Comparison of ENCODE assay signal across 12 cellular contexts in the genomic region with DNA sequence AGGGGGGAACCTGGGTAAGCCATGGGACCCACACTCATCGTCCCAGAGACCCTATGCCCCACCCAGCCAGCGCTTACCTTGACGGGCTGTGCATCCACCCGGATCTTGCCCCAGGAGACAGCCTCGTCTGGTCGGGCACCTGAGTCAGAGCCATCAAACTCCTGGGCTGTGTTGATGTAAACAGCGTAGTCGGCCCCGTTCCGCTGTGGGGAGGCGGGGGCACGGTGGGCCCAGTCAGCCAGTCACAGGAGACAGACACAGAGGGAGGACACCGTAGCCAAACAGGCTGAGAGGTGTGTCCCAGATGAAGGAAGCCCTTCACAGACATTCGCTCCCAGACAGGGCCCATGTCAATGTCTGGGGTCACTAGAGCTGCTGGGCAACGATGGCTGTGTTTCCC. TPM values are rescaled to one million over a fixed set of nuclear protein-coding genes. Genes with fewer than 3 reads are reported as not detected.
DNase-seq lines count a peak whose midpoint lies in the region; ATAC-seq, FAIRE-seq and TF ChIP-seq lines count a peak whose summit lies in the region.
"Had no signal": no experiment of that assay in that cellular context is flagged by ENCODE, and none has a peak within 500 bp of the region (broad histone marks: within the 10 kb centered on the region; RNA-seq: fewer than 3 reads in every experiment).

No MANE protein-coding gene starts in this region.

- no peak overlapping the region for H3K4me3 Mint-ChIP-seq in CD4-positive, alpha-beta T cell
- H3K4me3 Mint-ChIP-seq: CD8-positive, alpha-beta T cell had no signal

- FAIRE-seq in GM12878 (lab: Jason Lieb, UNC) (no peak), RCC 7860 (lab: Jason Lieb, UNC) (no peak)
- FAIRE-seq: G401.6 had no signal

- DNase-seq in CD4-positive, alpha-beta T cell, result no peak
- DNase-seq in GM12878 (ENCODE audit: low read depth, low spot score) (no peak), osteoblast (ENCODE audit: insufficient read length, low spot score, missing footprints) (peak; percentile 55), mucosa of descending colon (no peak), RCC 7860 (ENCODE audit: low spot score) (no peak)

- no peaks in the 10 kb centered on the region for H3K27me3 Mint-ChIP-seq in CD4-positive, alpha-beta T cell

- SMC1A ChIA-PET in GM12878 (lab: Charles Lee; ENCODE audit: uncharacterized antibody, unreplicated experiment), result no interaction called here

- no peak for TF ChIP-seq RAD21 in GM12878 (IDR thresholded peaks at IDR 0.05; ENCODE audit: insufficient read depth, low read depth, low read length)

- TF ChIP-seq EP300 in GM12878 (IDR thresholded peaks at IDR 0.05; ENCODE audit: borderline replicate concordance in 1 of 2, control insufficient read depth in 1 of 2, low read depth in 2 of 2, low read length in 2 of 2), result no peak

- no peak for TF ChIP-seq CTCF in CD4-positive, alpha-beta T cell (IDR thresholded peaks at IDR 0.05)
- TF ChIP-seq CTCF in GM12878 (IDR thresholded peaks at IDR 0.05 in 2 of 3, conservative IDR thresholded peaks at IDR 0.05 in 1 of 3; ENCODE audit: control insufficient read depth in 2 of 3, extremely low read depth in 1 of 3, insufficient read depth in 1 of 3, low read depth in 3 of 3, low read length in 3 of 3) (no peak), osteoblast (IDR thresholded peaks at IDR 0.05; ENCODE audit: extremely low read depth, low read depth, low read length) (no peak), mucosa of descending colon (IDR thresholded peaks at IDR 0.05) (no peak)

- H3K36me3 Mint-ChIP-seq in CD4-positive, alpha-beta T cell (ENCODE audit: low read depth), result peaks cover 74% of the 10 kb centered on the region

- H3K9me3 ChIP-seq in CD4-positive, alpha-beta T cell (ENCODE audit: control insufficient read depth, low read length), result no peaks in the 10 kb centered on the region
- no peaks in the 10 kb centered on the region for H3K9me3 ChIP-seq in GM12878 (replicated peaks; ENCODE audit: control insufficient read depth, insufficient read depth, low read length)
- H3K9me3 ChIP-seq in osteoblast (ENCODE audit: low read depth, low read length), result no peaks in the 10 kb centered on the region
- no peaks in the 10 kb centered on the region for H3K9me3 ChIP-seq in mucosa of descending colon
- H3K9me3 ChIP-seq: BE2C had no signal

- CTCF ChIA-PET in CD4-positive, alpha-beta T cell (lab: Charles Lee), result interaction anchor here (1.0 kb wide), 1 partner anchor 85 kb away, joined by 3 read pairs; no protein-coding TSS in a partner anchor
- CTCF ChIA-PET in GM12878 (lab: Yijun Ruan, JAX), result interaction anchor here (0.9 to 2.8 kb wide), 9 partner anchors 10 to 172 kb away, joined by 3 to 13 read pairs (median 6); a partner anchor contains a TSS

- POLR2A ChIA-PET in CD4-positive, alpha-beta T cell (lab: Charles Lee), result interaction anchor here (1.4 kb wide), 1 partner anchor 58 kb away, joined by 4 read pairs; no protein-coding TSS in a partner anchor
- POLR2A ChIA-PET in GM12878 (lab: Charles Lee), result no interaction called here

- no TSS peak for BruUV-seq in GM12878 (replicated peaks; lab: Mats Ljungman, UMichigan)

- in situ Hi-C loops in GM12878 (cut with MboI), result no loop called here

- 79% methylated on average over 15 of the region's 15 CpGs for WGBS in GM12878 (ENCODE audit: insufficient coverage, insufficient replicate concordance, low lambda C conversion rate, missing lambda C conversion rate)

- TF ChIP-seq POLR2A in GM19193 (IDR thresholded peaks at IDR 0.05; ENCODE audit: extremely low read depth, insufficient read depth, insufficient read length) (peak; percentile 11), GM12878 (IDR thresholded peaks at IDR 0.05; ENCODE audit: low read depth, low read length) (no peak)

- intact Hi-C loops in CD4-positive, alpha-beta T cell (cut with DNase I, micrococcal nuclease), result loop anchor here in 1 of 2 experiments (2.0 to 5.0 kb wide), 2 partner anchors 121 to 171 kb away; no protein-coding TSS in a partner anchor
- intact Hi-C loops in GM12878 (cut with micrococcal nuclease; ENCODE audit: unreplicated experiment) (loop anchor here (1.0 kb wide), 2 partner anchors 112 to 120 kb away; no protein-coding TSS in a partner anchor), mucosa of descending colon (cut with DNase I, micrococcal nuclease) (loop anchor here in 1 of 2 donors (10.0 kb wide), 1 partner anchor 101 kb away; no protein-coding TSS in a partner anchor)

- H3K9me3 Mint-ChIP-seq in CD4-positive, alpha-beta T cell, result no peaks in the 10 kb centered on the region
- H3K9me3 Mint-ChIP-seq: CD8-positive, alpha-beta T cell had no signal

- no peak overlapping the region for H3K9ac ChIP-seq in GM12878 (ENCODE audit: control insufficient read depth, insufficient read depth, low read length)

- peaks cover 9% of the 10 kb centered on the region for H3K79me2 ChIP-seq in GM12878 (ENCODE audit: control insufficient read depth, insufficient read depth, low read length)
- peaks cover 21% of the 10 kb centered on the region for H3K79me2 ChIP-seq in osteoblast (ENCODE audit: insufficient read depth, low read length)

- H3K4me3 ChIP-seq in GM12878, result no peak overlapping the region
- no peak overlapping the region for H3K4me3 ChIP-seq in osteoblast (ENCODE audit: insufficient read depth, low read length)
- no peak overlapping the region for H3K4me3 ChIP-seq in mucosa of descending colon
- H3K4me3 ChIP-seq: PC-9 had no signal

- H3K27ac Mint-ChIP-seq in CD4-positive, alpha-beta T cell, result peak overlapping the region; percentile 49

- no peak overlapping the region for H2AFZ ChIP-seq in GM12878 (ENCODE audit: control insufficient read depth, low read depth, low read length)
- H2AFZ ChIP-seq in osteoblast (ENCODE audit: low read length), result no peak overlapping the region
- H2AFZ ChIP-seq: PC-9 had no signal

- RAD21 ChIA-PET in GM12878 (lab: Charles Lee; ENCODE audit: unreplicated experiment), result no interaction called here

- no peak for ATAC-seq in CD4-positive, alpha-beta T cell (ENCODE audit: poor library complexity)
- ATAC-seq in GM12878 (no peak), GM21447 (IDR thresholded peaks at IDR 0.05; ENCODE audit: unreplicated experiment) (no peak), mucosa of descending colon (no peak)

- H3K36me3 ChIP-seq in GM12878 (ENCODE audit: control insufficient read depth in 2 of 2, insufficient read depth in 2 of 2, low read length in 1 of 2) (peaks cover 31 to 35% of the 10 kb centered on the region in 2 experiments), osteoblast (ENCODE audit: insufficient read depth, low read length) (peaks cover 59% of the 10 kb centered on the region), mucosa of descending colon (ENCODE audit: low read depth) (peaks cover 7% of the 10 kb centered on the region)

- no peaks in the 10 kb centered on the region for H3K27me3 ChIP-seq in CD4-positive, alpha-beta T cell (ENCODE audit: control insufficient read depth, insufficient read depth, low read length)
- H3K27me3 ChIP-seq in GM12878 (replicated peaks in 1 of 2; ENCODE audit: control insufficient read depth in 2 of 2, insufficient read depth in 2 of 2, low read length in 1 of 2), result no peaks in the 10 kb centered on the region
- H3K27me3 ChIP-seq in osteoblast (ENCODE audit: insufficient read depth, low read length), result no peaks in the 10 kb centered on the region
- H3K27me3 ChIP-seq: BE2C had no signal

- H3K4me1 Mint-ChIP-seq in CD4-positive, alpha-beta T cell (ENCODE audit: low read depth), result peaks cover 31% of the 10 kb centered on the region

- no peak overlapping the region for H3K4me2 ChIP-seq in GM12878 (ENCODE audit: control insufficient read depth, insufficient read depth)
- no peak overlapping the region for H3K4me2 ChIP-seq in osteoblast (ENCODE audit: insufficient read depth, low read length)
- H3K4me2 ChIP-seq: PC-9 had no signal

- no peak overlapping the region for H3K27ac ChIP-seq in CD4-positive, alpha-beta T cell (ENCODE audit: low read depth, low read length)
- H3K27ac ChIP-seq in GM12878 (ENCODE audit: control insufficient read depth, insufficient read depth) (no peak overlapping the region), osteoblast (ENCODE audit: low read depth, low read length) (no peak overlapping the region)
- H3K27ac ChIP-seq: PC-9 had no signal

- no peaks in the 10 kb centered on the region; the same call in 1 of the 2 replicates for H4K20me1 ChIP-seq in GM12878 (ENCODE audit: control insufficient read depth, insufficient read depth)
- H4K20me1 ChIP-seq in osteoblast (ENCODE audit: insufficient read depth, low read length), result peaks cover 31% of the 10 kb centered on the region

- H3K4me1 ChIP-seq in GM12878 (ENCODE audit: control insufficient read depth, insufficient read depth, low read length), result peaks cover 4% of the 10 kb centered on the region; the same call in 1 of the 2 replicates
- no peaks in the 10 kb centered on the region for H3K4me1 ChIP-seq in osteoblast (ENCODE audit: insufficient read depth, low read length)
- H3K4me1 ChIP-seq in mucosa of descending colon (ENCODE audit: low read depth), result peaks cover 11% of the 10 kb centered on the region
- H3K4me1 ChIP-seq: BE2C had no signal

RNA-seq across cellular contexts. Expression of a gene that starts 5.7 kb away (rescaled TPM):
- 100 to 1,000 TPM; 112 to 113 TPM for total RNA-seq in CD4-positive, alpha-beta T cell
- 133 and 159 TPM in 2 replicates for total RNA-seq in GM12878 (2013; cell fraction: nucleolus; rRNA removed)
- total RNA-seq in GM12878 (2014; rRNA removed) (89.6 and 94.9 TPM in 2 replicates), GM12878 (2014; rRNA removed; fragmentation: Illumina TruSeq; extraction: Trizol) (56.6 and 58.8 TPM in 2 replicates), GM12878 (2021) (87.2 and 90.4 TPM in 2 replicates), osteoblast (50.4 and 52.5 TPM in 2 replicates), mucosa of descending colon (10 to 100 TPM; 71.4 to 91.4 (median 88.9) TPM)
- 61.2 TPM for polyA plus RNA-seq in GM12878 (2011; ENCODE audit: low read depth)
- polyA plus RNA-seq in GM12878 (2011; rRNA removed) (74.4 and 104 TPM in 2 replicates), GM12878 (2014; fragmentation: Illumina TruSeq; extraction: Trizol) (57.8 and 64.6 TPM in 2 replicates), GM12878 (2014; fragmentation: Nextera tagmentation; extraction: Ambion mirVana) (10 to 100 TPM; 36.4 to 76.0 TPM), GM12878 (2014; rRNA removed) (95.2 and 102 TPM in 2 replicates), GM12878 (2016; fragmentation: Nextera tagmentation; extraction: Ambion mirVana) (10 to 100 TPM; 81.8 to 84.9 TPM)
- 116 and 136 TPM in 2 replicates for polyA plus RNA-seq in GM12878 (2011; cell fraction: cytosol; rRNA removed)
- polyA plus RNA-seq in GM12878 (2011; cell fraction: nucleus; rRNA removed), result 269 and 288 TPM in 2 replicates
- polyA plus RNA-seq in GM12878 (2012), result 105 TPM in 2 replicates
- polyA minus RNA-seq in GM12878 (2011; rRNA and poly(A)+ RNA removed), result 84.7 and 102 TPM in 2 replicates
- 35.1 and 45.0 TPM in 2 replicates for polyA minus RNA-seq in GM12878 (2011; cell fraction: cytosol; rRNA and poly(A)+ RNA removed)
- 49.7 and 75.8 TPM in 2 replicates for polyA minus RNA-seq in GM12878 (2011; cell fraction: nucleus; rRNA and poly(A)+ RNA removed)

RNA-seq across cellular contexts. Expression of a gene that starts 9.3 kb away (rescaled TPM):
- total RNA-seq in CD4-positive, alpha-beta T cell, result 1 to 10 TPM; 6.5 to 6.6 TPM
- 7.7 and 7.8 TPM in 2 replicates for total RNA-seq in GM12878 (2013; cell fraction: nucleolus; rRNA removed)
- total RNA-seq in GM12878 (2014; rRNA removed), result 12.2 and 14.0 TPM in 2 replicates
- 6.7 and 9.1 TPM in 2 replicates for total RNA-seq in GM12878 (2014; rRNA removed; fragmentation: Illumina TruSeq; extraction: Trizol)
- 16.0 TPM in 2 replicates for total RNA-seq in GM12878 (2021)
- polyA plus RNA-seq in GM12878 (2011; ENCODE audit: low read depth), result 4.2 TPM
- polyA plus RNA-seq in GM12878 (2011; rRNA removed), result 5.4 and 7.6 TPM in 2 replicates
- polyA plus RNA-seq in GM12878 (2011; cell fraction: cytosol; rRNA removed), result 14.3 and 18.0 TPM in 2 replicates
- polyA plus RNA-seq in GM12878 (2011; cell fraction: nucleus; rRNA removed), result 13.0 and 16.6 TPM in 2 replicates
- polyA plus RNA-seq in GM12878 (2012), result 10.8 and 11.9 TPM in 2 replicates
- 2.2 and 4.5 TPM in 2 replicates for polyA plus RNA-seq in GM12878 (2014; fragmentation: Illumina TruSeq; extraction: Trizol)
- 1 to 10 TPM in 1 of 2 experiments, under 1 TPM in 1; 0.58 to 2.3 TPM for polyA plus RNA-seq in GM12878 (2014; fragmentation: Nextera tagmentation; extraction: Ambion mirVana)
- 12.6 and 16.5 TPM in 2 replicates for polyA plus RNA-seq in GM12878 (2014; rRNA removed)
- polyA plus RNA-seq in GM12878 (2016; fragmentation: Nextera tagmentation; extraction: Ambion mirVana), result 10 to 100 TPM; 15.0 to 17.7 TPM
- polyA minus RNA-seq in GM12878 (2011; rRNA and poly(A)+ RNA removed), result 6.4 and 14.4 TPM in 2 replicates
- 4.8 TPM in 2 replicates for polyA minus RNA-seq in GM12878 (2011; cell fraction: cytosol; rRNA and poly(A)+ RNA removed)
- polyA minus RNA-seq in GM12878 (2011; cell fraction: nucleus; rRNA and poly(A)+ RNA removed), result 7.0 and 9.9 TPM in 2 replicates
- total RNA-seq in osteoblast, result 5.0 and 8.0 TPM in 2 replicates
- 10 to 100 TPM in 1 of 3 donors, 1 to 10 TPM in 2; 6.4 to 13.4 (median 7.4) TPM for total RNA-seq in mucosa of descending colon

RNA-seq across cellular contexts. Expression of a gene that starts 9.4 kb away (rescaled TPM):
- 100 to 1,000 TPM in 1 of 2 experiments, 10 to 100 TPM in 1; 95.9 to 109 TPM for total RNA-seq in CD4-positive, alpha-beta T cell
- 162 and 181 TPM in 2 replicates for total RNA-seq in GM12878 (2013; cell fraction: nucleolus; rRNA removed)
- 132 and 149 TPM in 2 replicates for total RNA-seq in GM12878 (2014; rRNA removed)
- 58.4 and 63.5 TPM in 2 replicates for total RNA-seq in GM12878 (2014; rRNA removed; fragmentation: Illumina TruSeq; extraction: Trizol)
- total RNA-seq in GM12878 (2021), result 209 and 224 TPM in 2 replicates
- 89.4 TPM for polyA plus RNA-seq in GM12878 (2011; ENCODE audit: low read depth)
- 18.2 and 48.7 TPM in 2 replicates for polyA plus RNA-seq in GM12878 (2011; rRNA removed)
- 68.0 and 71.7 TPM in 2 replicates for polyA plus RNA-seq in GM12878 (2011; cell fraction: cytosol; rRNA removed)
- polyA plus RNA-seq in GM12878 (2011; cell fraction: nucleus; rRNA removed), result 211 and 224 TPM in 2 replicates
- 170 and 173 TPM in 2 replicates for polyA plus RNA-seq in GM12878 (2012)
- polyA plus RNA-seq in GM12878 (2014; fragmentation: Illumina TruSeq; extraction: Trizol), result 29.5 and 60.4 TPM in 2 replicates
- polyA plus RNA-seq in GM12878 (2014; fragmentation: Nextera tagmentation; extraction: Ambion mirVana), result 10 to 100 TPM in 1 of 2 experiments, 1 to 10 TPM in 1; 7.6 to 33.6 TPM
- polyA plus RNA-seq in GM12878 (2014; rRNA removed), result 99.2 and 104 TPM in 2 replicates
- polyA plus RNA-seq in GM12878 (2016; fragmentation: Nextera tagmentation; extraction: Ambion mirVana), result 100 to 1,000 TPM; 118 to 133 TPM
- 42.5 and 75.7 TPM in 2 replicates for polyA minus RNA-seq in GM12878 (2011; rRNA and poly(A)+ RNA removed)
- 38.0 and 58.0 TPM in 2 replicates for polyA minus RNA-seq in GM12878 (2011; cell fraction: cytosol; rRNA and poly(A)+ RNA removed)
- 61.4 and 110 TPM in 2 replicates for polyA minus RNA-seq in GM12878 (2011; cell fraction: nucleus; rRNA and poly(A)+ RNA removed)
- 35.8 and 43.0 TPM in 2 replicates for total RNA-seq in osteoblast
- total RNA-seq in mucosa of descending colon, result 100 to 1,000 TPM in 1 of 3 donors, 10 to 100 TPM in 2; 92.7 to 104 (median 96.6) TPM

RNA-seq across cellular contexts. Expression of a gene that starts 11.9 kb away (rescaled TPM):
- not detected for total RNA-seq in CD4-positive, alpha-beta T cell
- total RNA-seq in GM12878 (2013; cell fraction: nucleolus; rRNA removed), result not detected in 2 replicates
- total RNA-seq in GM12878 (2014; rRNA removed) (not detected in 2 replicates), GM12878 (2014; rRNA removed; fragmentation: Illumina TruSeq; extraction: Trizol) (not detected in 2 replicates), GM12878 (2021) (not detected in 2 replicates), osteoblast (not detected in 2 replicates), mucosa of descending colon (not detected)
- polyA plus RNA-seq in GM12878 (2011; ENCODE audit: low read depth), result not detected
- polyA plus RNA-seq in GM12878 (2011; rRNA removed) (not detected in 2 replicates), GM12878 (2014; fragmentation: Illumina TruSeq; extraction: Trizol) (not detected in 2 replicates), GM12878 (2014; fragmentation: Nextera tagmentation; extraction: Ambion mirVana) (not detected), GM12878 (2014; rRNA removed) (not detected in 2 replicates), GM12878 (2016; fragmentation: Nextera tagmentation; extraction: Ambion mirVana) (not detected)
- polyA plus RNA-seq in GM12878 (2011; cell fraction: cytosol; rRNA removed), result not detected in 2 replicates
- polyA plus RNA-seq in GM12878 (2011; cell fraction: nucleus; rRNA removed), result not detected in 2 replicates
- polyA plus RNA-seq in GM12878 (2012), result 0.42 TPM in 1 of 2 replicates, not detected in the other
- polyA minus RNA-seq in GM12878 (2011; rRNA and poly(A)+ RNA removed), result not detected in 2 replicates
- polyA minus RNA-seq in GM12878 (2011; cell fraction: cytosol; rRNA and poly(A)+ RNA removed), result not detected in 2 replicates
- polyA minus RNA-seq in GM12878 (2011; cell fraction: nucleus; rRNA and poly(A)+ RNA removed), result not detected in 2 replicates
- total RNA-seq: CD8-positive, alpha-beta T cell; PC-9 had no signal
- polyA plus RNA-seq: AG04450 had no signal

RNA-seq across cellular contexts. Expression of a gene that starts 20.5 kb away (rescaled TPM):
- total RNA-seq in CD4-positive, alpha-beta T cell, result 1 to 10 TPM; 2.2 to 2.4 TPM
- total RNA-seq in GM12878 (2013; cell fraction: nucleolus; rRNA removed), result 5.6 and 6.0 TPM in 2 replicates
- total RNA-seq in GM12878 (2014; rRNA removed), result 11.8 and 14.8 TPM in 2 replicates
- total RNA-seq in GM12878 (2014; rRNA removed; fragmentation: Illumina TruSeq; extraction: Trizol), result 3.7 and 4.0 TPM in 2 replicates
- 10.4 and 12.8 TPM in 2 replicates for total RNA-seq in GM12878 (2021)
- polyA plus RNA-seq in GM12878 (2011; ENCODE audit: low read depth), result 1.5 TPM
- polyA plus RNA-seq in GM12878 (2011; rRNA removed), result 1.8 and 4.3 TPM in 2 replicates
- polyA plus RNA-seq in GM12878 (2011; cell fraction: cytosol; rRNA removed), result 9.8 and 16.0 TPM in 2 replicates
- 19.8 and 24.5 TPM in 2 replicates for polyA plus RNA-seq in GM12878 (2011; cell fraction: nucleus; rRNA removed)
- 4.7 and 4.9 TPM in 2 replicates for polyA plus RNA-seq in GM12878 (2012)
- polyA plus RNA-seq in GM12878 (2014; fragmentation: Illumina TruSeq; extraction: Trizol), result 0.16 and 1.5 TPM in 2 replicates
- polyA plus RNA-seq in GM12878 (2014; fragmentation: Nextera tagmentation; extraction: Ambion mirVana), result 1 to 10 TPM in 1 of 2 experiments, under 1 TPM in 1; 0.21 to 1.1 TPM
- 13.7 and 14.4 TPM in 2 replicates for polyA plus RNA-seq in GM12878 (2014; rRNA removed)
- 10 to 100 TPM; 13.3 to 13.7 TPM for polyA plus RNA-seq in GM12878 (2016; fragmentation: Nextera tagmentation; extraction: Ambion mirVana)
- polyA minus RNA-seq in GM12878 (2011; rRNA and poly(A)+ RNA removed), result 3.2 and 7.6 TPM in 2 replicates
- polyA minus RNA-seq in GM12878 (2011; cell fraction: cytosol; rRNA and poly(A)+ RNA removed), result 3.1 and 4.8 TPM in 2 replicates
- polyA minus RNA-seq in GM12878 (2011; cell fraction: nucleus; rRNA and poly(A)+ RNA removed), result 3.4 and 6.9 TPM in 2 replicates
- total RNA-seq in osteoblast, result 17.1 and 18.5 TPM in 2 replicates
- total RNA-seq in mucosa of descending colon, result 1 to 10 TPM; 6.0 to 8.9 (median 7.8) TPM
